ENCODE assay signal across 27 cellular contexts in the genomic region with DNA sequence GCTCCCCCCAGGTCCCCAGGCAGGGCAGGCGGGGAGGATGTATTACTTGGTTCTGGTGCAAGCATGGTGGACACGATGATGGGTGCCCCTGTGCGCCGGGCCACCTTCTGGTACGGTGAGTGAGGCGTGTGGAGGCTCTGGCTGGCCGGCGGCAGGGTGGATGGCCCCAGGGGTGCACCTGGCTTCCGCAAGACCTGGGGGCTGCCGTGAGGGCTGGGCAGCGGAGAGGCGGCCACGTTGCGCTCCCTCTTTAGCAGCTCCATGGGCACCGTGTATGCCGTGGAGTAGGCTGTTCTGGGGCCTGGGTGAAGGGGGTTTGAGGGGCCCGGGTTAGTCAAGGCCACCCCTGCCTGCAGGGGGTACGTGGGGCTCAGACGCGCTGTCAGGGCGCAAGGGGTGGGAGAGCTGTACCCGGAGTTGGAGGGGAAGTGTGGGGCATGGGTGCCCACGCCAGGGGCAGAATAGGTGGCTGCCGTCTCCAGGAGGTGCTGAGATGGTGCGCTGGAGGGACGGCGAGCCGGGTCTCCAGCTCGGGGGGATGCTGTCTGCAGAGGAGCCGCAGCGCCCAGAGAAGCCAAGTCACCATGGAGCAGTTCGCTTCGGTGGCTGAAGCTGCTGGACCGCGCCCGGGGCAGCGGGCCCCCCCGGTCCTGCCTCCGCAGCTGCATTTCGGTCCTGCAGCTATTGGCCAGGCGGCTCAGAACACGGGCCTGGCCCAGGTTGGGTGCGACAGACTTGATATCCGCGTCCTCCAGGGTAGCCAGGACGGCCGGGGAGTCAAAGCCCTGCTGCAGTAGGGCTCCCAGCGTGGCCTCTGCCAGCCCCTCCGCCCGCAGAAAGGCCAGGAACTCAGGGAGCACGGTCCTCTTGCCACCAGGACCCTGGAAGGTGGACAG.
DNase-seq lines count a peak whose midpoint lies in the region; ATAC-seq, FAIRE-seq and TF ChIP-seq lines count a peak whose summit lies in the region.
"Had no signal": no experiment of that assay in that cellular context is flagged by ENCODE, and none has a peak within 500 bp of the region (broad histone marks: within the 10 kb centered on the region; RNA-seq: fewer than 3 reads in every experiment).

No MANE protein-coding gene starts in this region.

- no peaks in the 10 kb centered on the region for H3K9me3 ChIP-seq in kidney (ENCODE audit: control insufficient read depth in 1 of 2, low read length in 2 of 2)
- H3K9me3 ChIP-seq: esophagus muscularis mucosa, right lobe of liver, transverse colon had no signal

- DNase-seq in H7 (peak; percentile 52), kidney (peak; percentile 64), sciatic nerve (ENCODE audit: low spot score) (no peak), GM13976 (ENCODE audit: low spot score) (no peak), immature natural killer cell (no peak)
- no peak for DNase-seq in T-helper 2 cell treated with Interferon-gamma antibody and Interleukin-4, amounts not matched to agents 5 μg/mL and 100 μg/mL, for 36 hours (ENCODE audit: low spot score)
- DNase-seq: activated CD4-positive, alpha-beta T cell treated with anti-CD3 and anti-CD28 coated beads, Interleukin-2, amount 50 U/mL, for 48 hours; activated gamma-delta T cell treated with Interleukin-2 at 50 U/mL for 16 hours; activated naive CD8-positive, alpha-beta T cell treated with anti-CD3 and anti-CD28 coated beads, Interleukin-2, amount 10 ng/mL, durations not matched to agents 7 days and 5 days; activated T-cell treated with anti-CD3 and anti-CD28 coated beads, Interleukin-2, amount 50 U/mL, for 48 hours; central memory CD4-positive, alpha-beta T cell; head of caudate nucleus; HFFc6; KBM-7; NCI-H1105; NCI-H187 treated with DMSO at 0.1 percent for 48 hours; NCI-H2171 treated with DMSO at 0.1 percent for 48 hours; NCI-H510A; right lobe of liver; stimulated activated CD4-positive, alpha-beta T cell treated with anti-CD3 and anti-CD28 coated beads, Interleukin-2, amount 100 ng/mL, for 48 hours; transverse colon had no signal

- in situ Hi-C loops in GM13976 (cut with MboI; ENCODE audit: low sequenced_read_pairs, unreplicated experiment): no loop called here

- H3K36me3 ChIP-seq in H7 (replicated peaks; ENCODE audit: control insufficient read depth, insufficient read depth, low read length): peaks cover 8% of the 10 kb centered on the region
- H3K36me3 ChIP-seq in kidney (ENCODE audit: control insufficient read depth in 1 of 2, insufficient read depth in 2 of 2, low read length in 2 of 2): peaks cover 0 to 4% of the 10 kb centered on the region in 2 donors
- H3K36me3 ChIP-seq: right lobe of liver, transverse colon had no signal

- intact Hi-C loops in kidney (cut with DNase I): no loop called here
- intact Hi-C loops in sciatic nerve (cut with DNase I): no loop called here

- peaks cover 58 to 79% of the 10 kb centered on the region in 2 donors for H3K4me1 Mint-ChIP-seq in immature natural killer cell
- H3K4me1 Mint-ChIP-seq in T-helper 2 cell treated with Interferon-gamma antibody and Interleukin-4, amounts not matched to agents 5 μg/mL and 100 μg/mL, for 36 hours (ENCODE audit: low read depth): no peaks in the 10 kb centered on the region
- H3K4me1 Mint-ChIP-seq: activated naive CD8-positive, alpha-beta T cell treated with anti-CD3 and anti-CD28 coated beads, Interleukin-2, amount 10 ng/mL, durations not matched to agents 7 days and 5 days had no signal

- no peak overlapping the region for H3K9ac ChIP-seq in kidney (ENCODE audit: low read length in 2 of 2)
- H3K9ac ChIP-seq: BLaER1 had no signal

- ATAC-seq in sciatic nerve: peak; percentile 5
- ATAC-seq: activated CD4-positive, CD25-positive, alpha-beta regulatory T cell treated with anti-CD3 and anti-CD28 coated beads, Interleukin-2, amount 50 U/mL, for 24 hours; right lobe of liver had no signal

- H3K27me3 ChIP-seq in H7 (ENCODE audit: control insufficient read depth, insufficient read depth, low read length): no peaks in the 10 kb centered on the region
- H3K27me3 ChIP-seq: BLaER1, esophagus muscularis mucosa, right lobe of liver, transverse colon had no signal

- H3K4me3 Mint-ChIP-seq in immature natural killer cell: no peak overlapping the region
- no peak overlapping the region for H3K4me3 Mint-ChIP-seq in T-helper 2 cell treated with Interferon-gamma antibody and Interleukin-4, amounts not matched to agents 5 μg/mL and 100 μg/mL, for 36 hours
- H3K4me3 Mint-ChIP-seq: activated naive CD8-positive, alpha-beta T cell treated with anti-CD3 and anti-CD28 coated beads, Interleukin-2, amount 10 ng/mL, durations not matched to agents 7 days and 5 days; HFFc6 had no signal

- peak overlapping the region; percentile 87 for H3K27ac ChIP-seq in VCaP
- no peak overlapping the region for H3K27ac ChIP-seq in kidney (ENCODE audit: low read depth in 2 of 2, low read length in 2 of 2)
- H3K27ac ChIP-seq: BLaER1, esophagus muscularis mucosa, right lobe of liver, transverse colon had no signal

- no peak for TF ChIP-seq CTCF in VCaP (conservative IDR thresholded peaks at IDR 0.05)
- no peak for TF ChIP-seq CTCF in kidney (IDR thresholded peaks at IDR 0.05; ENCODE audit: borderline replicate concordance, extremely low read depth, insufficient read depth)
- TF ChIP-seq CTCF in GM13976 (IDR thresholded peaks at IDR 0.05; ENCODE audit: borderline replicate concordance, control extremely low read depth, extremely low read depth, insufficient read depth, missing control alignments): no peak

- FAIRE-seq in kidney (lab: Jason Lieb, UNC): no peak
- FAIRE-seq: endometrium, GM12892 had no signal

- H3K36me3 Mint-ChIP-seq in immature natural killer cell: peaks cover 4 to 27% (median 8%) of the 10 kb centered on the region in 3 donors
- no peaks in the 10 kb centered on the region for H3K36me3 Mint-ChIP-seq in T-helper 2 cell treated with Interferon-gamma antibody and Interleukin-4, amounts not matched to agents 5 μg/mL and 100 μg/mL, for 36 hours (ENCODE audit: low read depth)
- H3K36me3 Mint-ChIP-seq: activated naive CD8-positive, alpha-beta T cell treated with anti-CD3 and anti-CD28 coated beads, Interleukin-2, amount 10 ng/mL, durations not matched to agents 7 days and 5 days had no signal

- H3K4me3 ChIP-seq in H7 (ENCODE audit: insufficient read depth, low read depth, low read length) (no peak overlapping the region), kidney (ENCODE audit: low read length in 2 of 2) (no peak overlapping the region)
- H3K4me3 ChIP-seq: BLaER1, esophagus muscularis mucosa, right lobe of liver, transverse colon had no signal

- no peaks in the 10 kb centered on the region for H3K9me3 Mint-ChIP-seq in immature natural killer cell
- no peaks in the 10 kb centered on the region for H3K9me3 Mint-ChIP-seq in T-helper 2 cell treated with Interferon-gamma antibody and Interleukin-4, amounts not matched to agents 5 μg/mL and 100 μg/mL, for 36 hours
- H3K9me3 Mint-ChIP-seq: activated naive CD8-positive, alpha-beta T cell treated with anti-CD3 and anti-CD28 coated beads, Interleukin-2, amount 10 ng/mL, durations not matched to agents 7 days and 5 days; HFFc6 had no signal

- H3K27ac Mint-ChIP-seq in immature natural killer cell: peak overlapping the region in 1 of 6 donors; percentile 75
- no peak overlapping the region for H3K27ac Mint-ChIP-seq in T-helper 2 cell treated with Interferon-gamma antibody and Interleukin-4, amounts not matched to agents 5 μg/mL and 100 μg/mL, for 36 hours
- H3K27ac Mint-ChIP-seq: activated naive CD8-positive, alpha-beta T cell treated with anti-CD3 and anti-CD28 coated beads, Interleukin-2, amount 10 ng/mL, durations not matched to agents 7 days and 5 days had no signal

- H3K4me1 ChIP-seq in kidney (ENCODE audit: control insufficient read depth in 1 of 2, insufficient read depth in 1 of 2, low read depth in 1 of 2, low read length in 2 of 2): peaks cover 12 to 30% of the 10 kb centered on the region in 2 donors

- peaks cover 0 to 4% (median 3%) of the 10 kb centered on the region in 3 donors for H3K27me3 Mint-ChIP-seq in immature natural killer cell (ENCODE audit: low read depth in 3 of 3)
- no peaks in the 10 kb centered on the region for H3K27me3 Mint-ChIP-seq in T-helper 2 cell treated with Interferon-gamma antibody and Interleukin-4, amounts not matched to agents 5 μg/mL and 100 μg/mL, for 36 hours (ENCODE audit: low read depth)

Comparison
In these comparisons a context has a peak if more than half of its experiments do, and no peak if none do; other contexts are left out.
1. DNase-seq: peak in H7 (single experiment) and kidney (single experiment); none in sciatic nerve (single experiment), GM13976 (single experiment), immature natural killer cell (0 of 3) and T-helper 2 cell treated with Interferon-gamma antibody and Interleukin-4, amounts not matched to agents 5 μg/mL and 100 μg/mL, for 36 hours (single experiment).